ENCODE assay signal across 17 cellular contexts in the genomic region with DNA sequence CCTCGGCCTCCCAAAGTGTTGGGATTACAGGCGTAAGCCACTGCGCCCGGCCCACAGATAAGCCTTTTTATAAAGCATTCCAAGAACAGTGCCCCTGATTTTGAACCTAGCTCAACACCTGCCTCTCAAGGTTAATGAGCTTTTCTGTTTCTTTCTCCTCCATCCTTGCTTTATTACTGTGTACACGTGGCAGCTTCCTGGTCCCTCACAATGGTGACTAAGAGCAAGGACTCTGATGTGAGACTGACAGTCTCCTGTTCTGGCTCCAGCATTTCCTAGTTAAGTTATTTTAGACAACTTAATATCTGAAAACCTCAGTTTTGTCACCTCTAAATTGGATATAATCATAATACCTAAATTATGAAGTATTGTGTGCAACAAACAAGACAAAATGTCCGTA. TPM values are rescaled to one million over a fixed set of nuclear protein-coding genes. Genes with fewer than 3 reads are reported as not detected.
DNase-seq lines count a peak whose midpoint lies in the region; ATAC-seq and TF ChIP-seq lines count a peak whose summit lies in the region.
"Had no signal": no experiment of that assay in that cellular context is flagged by ENCODE, and none has a peak within 500 bp of the region (broad histone marks: within the 10 kb centered on the region; RNA-seq: fewer than 3 reads in every experiment).

No MANE protein-coding gene starts in this region.

- no peak overlapping the region for H3K27ac ChIP-seq in osteoblast (ENCODE audit: low read depth, low read length)
- H3K27ac ChIP-seq: 22Rv1, breast epithelium had no signal

- DNase-seq in DMS153 (lab: John Stamatoyannopoulos, UW), result peak; percentile 10
- DNase-seq in DMS153 treated with DMSO at 0.1 percent for 48 hours (lab: John Stamatoyannopoulos, UW; ENCODE audit: unreplicated experiment), result no peak
- peak; percentile 38 for DNase-seq in NCI-H146 (lab: John Stamatoyannopoulos, UW)
- no peak for DNase-seq in osteoblast (ENCODE audit: insufficient read length, low spot score, missing footprints)
- DNase-seq: NCI-H187 treated with DMSO at 0.1 percent for 48 hours had no signal

- H2AFZ ChIP-seq in osteoblast (ENCODE audit: low read length), result no peak overlapping the region

- H3K36me3 ChIP-seq in endocrine pancreas (ENCODE audit: control insufficient read depth, insufficient read depth, low read length) (no peaks in the 10 kb centered on the region), osteoblast (ENCODE audit: insufficient read depth, low read length) (no peaks in the 10 kb centered on the region)
- H3K36me3 ChIP-seq: BE2C, breast epithelium, ovary had no signal

- H3K4me2 ChIP-seq in osteoblast (ENCODE audit: insufficient read depth, low read length), result peak overlapping the region; percentile 91

- H3K4me1 ChIP-seq in endocrine pancreas (ENCODE audit: control insufficient read depth, insufficient read depth, low read length) (no peaks in the 10 kb centered on the region), osteoblast (ENCODE audit: insufficient read depth, low read length) (peaks cover 4% of the 10 kb centered on the region)
- H3K4me1 ChIP-seq: breast epithelium had no signal

- no peak overlapping the region for H3K9ac ChIP-seq in endocrine pancreas (ENCODE audit: control insufficient read depth, insufficient read depth, low read length)

- H3K9me3 ChIP-seq in endocrine pancreas (ENCODE audit: control insufficient read depth, low read length), result no peaks in the 10 kb centered on the region
- H3K9me3 ChIP-seq in osteoblast (ENCODE audit: low read depth, low read length), result no peaks in the 10 kb centered on the region
- H3K9me3 ChIP-seq: breast epithelium, ovary had no signal

- no peak for ATAC-seq in GM18858 (IDR thresholded peaks at IDR 0.05; ENCODE audit: unreplicated experiment)
- no peak for ATAC-seq in GM18519 (IDR thresholded peaks at IDR 0.05; ENCODE audit: low FRiP score, unreplicated experiment)
- ATAC-seq in HG03460 (IDR thresholded peaks at IDR 0.05; ENCODE audit: unreplicated experiment), result no peak

- no peaks in the 10 kb centered on the region for H4K20me1 ChIP-seq in osteoblast (ENCODE audit: insufficient read depth, low read length)

- H3K79me2 ChIP-seq in osteoblast (ENCODE audit: insufficient read depth, low read length), result no peaks in the 10 kb centered on the region

- H3K27me3 ChIP-seq in endocrine pancreas (ENCODE audit: control insufficient read depth, insufficient read depth, low read length), result no peaks in the 10 kb centered on the region
- peaks cover 4% of the 10 kb centered on the region for H3K27me3 ChIP-seq in osteoblast (ENCODE audit: insufficient read depth, low read length)
- H3K27me3 ChIP-seq: BE2C, breast epithelium, ovary had no signal

- no peak for TF ChIP-seq CTCF in osteoblast (IDR thresholded peaks at IDR 0.05; ENCODE audit: extremely low read depth, low read depth, low read length)

- peak overlapping the region; percentile 48 for H3K4me3 ChIP-seq in endocrine pancreas (ENCODE audit: control insufficient read depth, insufficient read depth, low read length)
- H3K4me3 ChIP-seq in osteoblast (ENCODE audit: insufficient read depth, low read length), result no peak overlapping the region

RNA-seq across cellular contexts. Expression of gene HABP2, which starts 9.8 kb away (rescaled TPM):
- total RNA-seq in osteoblast, result not detected in 2 replicates
- total RNA-seq: activated CD4-positive, alpha-beta memory T cell treated with anti-CD3 and anti-CD28 coated beads for 36 hours; G401; H7; naive thymus-derived CD4-positive, alpha-beta T cell had no signal

Comparison
In these comparisons a context has a peak if more than half of its experiments do, and no peak if none do; other contexts are left out.
1. DNase-seq: peak in DMS153 (single experiment) and NCI-H146 (single experiment); none in DMS153 treated with DMSO at 0.1 percent for 48 hours (single experiment) and osteoblast (single experiment).